ENCODE assay signal across 22 cellular contexts in genomic region chr1:183724350-183725042, GRCh38.
"Had no signal": no experiment of that assay in that cellular context is flagged by ENCODE, and none has a peak within 500 bp of the region (broad histone marks: within the 10 kb centered on the region; RNA-seq: fewer than 3 reads in every experiment).

No MANE protein-coding gene starts in this region.

- H3K36me3 ChIP-seq: esophagus squamous epithelium, neural progenitor cell, spleen, thoracic aorta, tibial nerve, upper lobe of left lung had no signal

- H3K27ac ChIP-seq: esophagus squamous epithelium, neural progenitor cell, parathyroid adenoma, skin epidermis, spleen, thoracic aorta, tibial nerve, upper lobe of left lung had no signal

- H3K27me3 ChIP-seq: esophagus squamous epithelium, neural progenitor cell, spleen, tibial nerve, upper lobe of left lung had no signal

- FAIRE-seq: endometrium, urothelium cell line had no signal

- H3K9ac ChIP-seq: neural progenitor cell, parathyroid adenoma had no signal

- H3K4me1 ChIP-seq: parathyroid adenoma, spleen, upper lobe of left lung had no signal

- DNase-seq: cerebellar nuclear complex; cortex of kidney; effector memory CD8-positive, alpha-beta T cell; erythroblast; esophagus squamous epithelium; foreskin melanocyte; glutamatergic neuron; left colon; midbrain; naive thymus-derived CD4-positive, alpha-beta T cell; spleen; stimulated activated CD4-positive, alpha-beta T cell treated with anti-CD3 and anti-CD28 coated beads, Interleukin-4, amount 100 ng/mL, for 4 hours; stimulated activated naive B cell treated with anti-CD40 and anti-IgM and Interleukin-4, amounts not matched to agents 10 μg/mL and 1 μg/mL and 100 μg/mL, for 72 hours; upper lobe of left lung had no signal

- H3K4me3 ChIP-seq: esophagus squamous epithelium, lung, neural progenitor cell, skin epidermis, spleen, thoracic aorta, tibial nerve, upper lobe of left lung had no signal

- ATAC-seq: effector memory CD8-positive, alpha-beta T cell; left colon; naive thymus-derived CD4-positive, alpha-beta T cell; stimulated activated naive B cell treated with anti-CD40 and anti-IgM and Interleukin-4, amounts not matched to agents 10 μg/mL and 1 μg/mL and 100 μg/mL, for 72 hours had no signal

- H3K9me3 ChIP-seq: esophagus squamous epithelium, spleen, thoracic aorta, tibial nerve, upper lobe of left lung had no signal
